Comparison of ENCODE assay signal across 25 cellular contexts in the genomic region with DNA sequence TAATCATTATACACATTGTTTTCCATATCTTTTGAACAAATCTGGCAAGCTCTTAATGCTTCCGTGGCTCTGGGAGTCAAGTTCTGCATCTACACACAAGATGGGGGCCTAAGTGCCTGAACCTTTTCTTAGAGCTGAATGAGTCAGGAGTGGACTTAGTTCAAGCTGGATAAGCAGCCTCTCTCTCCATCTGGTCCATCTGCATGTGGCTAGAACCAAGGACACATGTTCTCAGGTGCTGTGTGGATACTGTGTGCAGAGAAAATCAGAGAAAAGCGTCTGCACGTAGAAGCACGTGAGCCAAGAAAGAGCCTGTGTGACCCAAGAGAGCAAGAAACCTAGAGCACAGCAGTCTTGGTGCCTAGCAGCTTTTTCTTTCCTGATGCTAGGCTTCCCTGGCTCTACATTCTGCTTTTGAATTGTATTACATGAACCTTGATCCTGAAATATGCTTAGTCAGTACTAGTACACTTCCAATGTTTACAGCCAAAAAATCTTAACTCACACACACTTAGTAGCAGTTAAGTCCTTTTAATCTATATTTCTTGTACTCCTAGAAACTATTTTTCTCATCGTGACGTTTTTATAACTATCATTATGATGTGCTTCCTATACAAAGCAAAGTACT.
"Had no signal": no experiment of that assay in that cellular context is flagged by ENCODE, and none has a peak within 500 bp of the region (broad histone marks: within the 10 kb centered on the region; RNA-seq: fewer than 3 reads in every experiment).

No MANE protein-coding gene starts in this region.

- H3K27me3 ChIP-seq: brain microvascular endothelial cell, cardiac muscle cell, Peyer's patch, SJCRH30 had no signal

- H3K4me1 ChIP-seq: Peyer's patch, SJCRH30 had no signal

- H3K27ac ChIP-seq: brain microvascular endothelial cell, cardiac muscle cell, Peyer's patch, RWPE1, SJCRH30 had no signal

- ATAC-seq: activated CD4-positive, alpha-beta T cell treated with anti-CD3 and anti-CD28 coated beads for 36 hours; activated T-helper 17 cell treated with anti-CD3 and anti-CD28 coated beads, Interleukin-2, amount 50 U/mL, for 72 hours; SK-N-SH treated with all-trans-retinoic acid at 6 μM for 48 hours had no signal

- DNase-seq: activated CD4-positive, alpha-beta memory T cell treated with anti-CD3 and anti-CD28 coated beads, Interleukin-2, amount 10 ng/mL, durations not matched to agents 7 days and 5 days; activated CD4-positive, alpha-beta T cell treated with anti-CD3 and anti-CD28 coated beads for 36 hours; activated CD4-positive, alpha-beta T cell treated with anti-CD3 and anti-CD28 coated beads, Interleukin-2, amount 50 U/mL, for 1 hour; activated CD4-positive, CD25-positive, alpha-beta regulatory T cell; activated gamma-delta T cell; activated naive CD4-positive, alpha-beta T cell treated with anti-CD3 and anti-CD28 coated beads for 36 hours; activated T-cell treated with anti-CD3 and anti-CD28 coated beads for 4 hours; activated T-cell treated with anti-CD3 and anti-CD28 coated beads, Interleukin-2, amount 50 U/mL, for 48 hours; amygdala; brain microvascular endothelial cell; MM.1S; NCI-H1105; NCI-H1436; NCI-H1694 treated with DMSO at 0.1 percent for 48 hours; NCI-H2081; NCI-H526 treated with DMSO at 0.1 percent for 48 hours; Peyer's patch; Right ventricle myocardium superior; SJCRH30; T-helper 2 cell; T1000 had no signal

- H3K36me3 ChIP-seq: brain microvascular endothelial cell, cardiac muscle cell, Peyer's patch, SJCRH30 had no signal

- H3K4me3 ChIP-seq: cardiac muscle cell, Peyer's patch, SJCRH30 had no signal

- H3K9me3 ChIP-seq: Peyer's patch, SJCRH30 had no signal
